ENCODE assay signal across 19 cellular contexts in genomic region chr6:98335594-98335993, GRCh38.
"Had no signal": no experiment of that assay in that cellular context is flagged by ENCODE, and none has a peak within 500 bp of the region (broad histone marks: within the 10 kb centered on the region; RNA-seq: fewer than 3 reads in every experiment).

No MANE protein-coding gene starts in this region.

- ATAC-seq: activated CD4-positive, CD25-positive, alpha-beta regulatory T cell treated with anti-CD3 and anti-CD28 coated beads, Interleukin-2, amount 50 U/mL, for 24 hours; mucosa of descending colon; pancreas; right lobe of liver had no signal

- DNase-seq: activated CD4-positive, alpha-beta T cell treated with anti-CD3 and anti-CD28 coated beads, Interleukin-2, amount 10 ng/mL, durations not matched to agents 7 days and 5 days; activated CD8-positive, alpha-beta memory T cell treated with anti-CD3 and anti-CD28 coated beads for 24 hours; activated CD8-positive, alpha-beta memory T cell treated with anti-CD3 and anti-CD28 coated beads, Interleukin-2, amount 50 U/mL, for 48 hours; activated effector memory CD4-positive, alpha-beta T cell treated with Interleukin-2 at 50 U/mL for 16 hours; activated naive CD4-positive, alpha-beta T cell treated with anti-CD3 and anti-CD28 coated beads, Interleukin-2, amount 50 U/mL, for 16 hours; activated T-cell treated with anti-CD3 and anti-CD28 coated beads, Interleukin-2, amount 50 U/mL, for 48 hours; colonic mucosa; endodermal cell; foreskin fibroblast; mucosa of descending colon; naive B cell; pancreas; right lobe of liver; small intestine; stimulated activated CD4-positive, alpha-beta T cell treated with anti-CD3 and anti-CD28 coated beads, Interleukin-15, amount 100 ng/mL, for 24 hours; stimulated activated CD4-positive, alpha-beta T cell treated with anti-CD3 and anti-CD28 coated beads, Interleukin-2, amount 100 ng/mL, for 48 hours; transverse colon; uterus had no signal
